ENCODE assay signal across 9 cellular contexts in the genomic region with DNA sequence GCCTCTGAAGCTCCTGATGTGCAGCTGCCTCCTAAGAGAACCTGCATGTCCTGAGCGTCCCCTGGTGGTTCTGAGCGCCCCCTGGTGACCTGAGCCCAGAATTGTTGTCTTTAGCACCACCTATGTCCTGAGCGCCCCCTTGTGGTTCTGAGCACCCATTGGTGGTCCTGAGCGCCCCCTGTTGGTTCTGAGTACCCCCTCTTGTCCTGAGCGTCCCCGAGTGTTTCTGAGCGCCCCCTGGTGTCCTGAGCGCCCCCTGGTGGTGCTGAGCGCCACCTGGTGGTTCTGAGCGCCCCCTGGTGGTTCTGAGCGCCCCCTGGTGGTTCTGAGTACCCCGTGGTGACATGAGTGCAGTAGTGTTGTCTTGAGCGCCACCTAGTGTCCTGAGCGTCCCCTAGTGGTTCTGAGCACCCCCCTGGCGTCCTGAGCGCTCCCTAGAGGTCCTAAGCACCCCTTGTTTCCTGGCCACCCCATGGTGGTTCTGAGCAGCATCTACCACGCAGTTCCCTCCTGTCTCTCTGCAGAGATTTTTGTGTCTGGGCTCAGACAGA.
DNase-seq lines count a peak whose midpoint lies in the region; ATAC-seq, FAIRE-seq and TF ChIP-seq lines count a peak whose summit lies in the region.
"Had no signal": no experiment of that assay in that cellular context is flagged by ENCODE, and none has a peak within 500 bp of the region (broad histone marks: within the 10 kb centered on the region; RNA-seq: fewer than 3 reads in every experiment).

No MANE protein-coding gene starts in this region.

- no peak for TF ChIP-seq POLR2A in H1 (IDR thresholded peaks at IDR 0.05; ENCODE audit: control extremely low read depth in 1 of 2, low read depth in 2 of 2, low read length in 2 of 2)

- H2BK12ac ChIP-seq in H1 (ENCODE audit: low read depth, low read length) = no peak overlapping the region

- TF ChIP-seq RAD21 in H1 (IDR thresholded peaks at IDR 0.05 in 1 of 2, conservative IDR thresholded peaks at IDR 0.05 in 1 of 2; ENCODE audit: low read depth in 2 of 2, low read length in 2 of 2) = no peak; a peak in 2 of 4 replicates

- H3K36me3 Mint-ChIP-seq in IgD-negative memory B cell = peaks cover 1% of the 10 kb centered on the region
- H3K36me3 Mint-ChIP-seq in activated CD4-positive, alpha-beta T cell treated with anti-CD3 and anti-CD28 coated beads, Interleukin-2, amount 10 ng/mL, durations not matched to agents 24 days and 14 days (ENCODE audit: low read depth) = no peaks in the 10 kb centered on the region
- H3K36me3 Mint-ChIP-seq: activated naive CD8-positive, alpha-beta T cell had no signal

- H4K8ac ChIP-seq in H1 (ENCODE audit: extremely low read depth, insufficient read depth, low read length) = no peak overlapping the region

- peak overlapping the region; percentile 83 to 94 (median 91) for H3K27ac Mint-ChIP-seq in IgD-negative memory B cell
- H3K27ac Mint-ChIP-seq in activated CD4-positive, alpha-beta T cell treated with anti-CD3 and anti-CD28 coated beads, Interleukin-2, amount 10 ng/mL, durations not matched to agents 24 days and 14 days = peak overlapping the region; percentile 57
- H3K27ac Mint-ChIP-seq: activated naive CD8-positive, alpha-beta T cell had no signal

- no peaks in the 10 kb centered on the region for H3K9me3 Mint-ChIP-seq in IgD-negative memory B cell
- H3K9me3 Mint-ChIP-seq in activated CD4-positive, alpha-beta T cell treated with anti-CD3 and anti-CD28 coated beads, Interleukin-2, amount 10 ng/mL, durations not matched to agents 24 days and 14 days = peaks cover 8% of the 10 kb centered on the region

- H2BK20ac ChIP-seq in H1 (ENCODE audit: low read length) = no peak overlapping the region

- H2BK15ac ChIP-seq in H1 (ENCODE audit: low read length) = no peak overlapping the region

- no peaks in the 10 kb centered on the region for H3K79me1 ChIP-seq in H1 (ENCODE audit: low read depth, low read length)

- H3K14ac ChIP-seq in H1 (ENCODE audit: insufficient read length) = no peak overlapping the region

- peak overlapping the region in 2 of 4 donors; percentile 80 to 82 for H3K4me3 Mint-ChIP-seq in IgD-negative memory B cell
- no peak overlapping the region for H3K4me3 Mint-ChIP-seq in activated CD4-positive, alpha-beta T cell treated with anti-CD3 and anti-CD28 coated beads, Interleukin-2, amount 10 ng/mL, durations not matched to agents 24 days and 14 days
- H3K4me3 Mint-ChIP-seq: activated naive CD8-positive, alpha-beta T cell had no signal

- H3K18ac ChIP-seq in H1 (ENCODE audit: extremely low read depth, low read length) = no peak overlapping the region

- CTCF ChIA-PET in H1 (lab: Charles Lee; ENCODE audit: partially characterized antibody) = interaction anchor here (0.7 to 1.2 kb wide), 9 partner anchors 8 to 1136 kb away, joined by 3 to 5 read pairs (median 3); no protein-coding TSS in a partner anchor

- POLR2A ChIA-PET in H1 (lab: Charles Lee; ENCODE audit: partially characterized antibody) = no interaction called here

- H3K4me3 ChIP-seq in H1 (ENCODE audit: extremely low read depth in 1 of 4, insufficient read depth in 2 of 4, low read depth in 3 of 4, low read length in 4 of 4) = peak overlapping the region in 1 of 4 experiments; percentile 28; a peak in 1 of 8 replicates

- no peaks in the 10 kb centered on the region; a peak in 1 of 8 replicates for H3K36me3 ChIP-seq in H1 (ENCODE audit: control insufficient read depth in 2 of 4, insufficient read depth in 4 of 4, low read length in 3 of 4)

- no peak for FAIRE-seq in H1 (lab: Jason Lieb, UNC)

- WGBS in H1 (ENCODE audit: extremely low coverage in 1 of 2, insufficient coverage in 1 of 2, insufficient read length in 1 of 2, insufficient replicate concordance in 2 of 2, low coverage in 1 of 2, low lambda C conversion rate in 2 of 2, missing lambda C conversion rate in 1 of 2), 2 experiments = 56% methylated on average over 17 of the region's 17 CpGs; no CpG with 5 or more reads in 1 of the 2 experiments

- H3K27me3 ChIP-seq in H1 (replicated peaks in 1 of 4; ENCODE audit: control insufficient read depth in 3 of 4, extremely low read depth in 1 of 4, insufficient read depth in 3 of 4, low read length in 3 of 4) = no peaks in the 10 kb centered on the region

- H3K56ac ChIP-seq in H1 (replicated peaks; ENCODE audit: insufficient read length, low read depth, low read length) = no peak overlapping the region

- no peaks in the 10 kb centered on the region for H3K79me2 ChIP-seq in H1 (ENCODE audit: control insufficient read depth in 1 of 2, insufficient read depth in 2 of 2, low read length in 2 of 2)

- H3K9me3 ChIP-seq in H1 (ENCODE audit: insufficient read depth in 2 of 2, low read depth in 1 of 2, low read length in 1 of 2) = peaks cover 76 to 83% of the 10 kb centered on the region in 2 experiments

- H3K4ac ChIP-seq in H1 (replicated peaks; ENCODE audit: insufficient read length, low read depth, low read length) = no peak overlapping the region

- H3K4me1 ChIP-seq in H1 (replicated peaks in 1 of 4; ENCODE audit: control insufficient read depth in 3 of 4, insufficient read depth in 4 of 4, low read length in 3 of 4) = no peaks in the 10 kb centered on the region

- H3K9ac ChIP-seq in H1 (replicated peaks in 1 of 4; ENCODE audit: extremely low read depth in 1 of 4, low read depth in 3 of 4, low read length in 3 of 4) = no peak overlapping the region

- no peaks in the 10 kb centered on the region for H3K23me2 ChIP-seq in H1 (ENCODE audit: low read depth, low read length)

- H4K20me1 ChIP-seq in H1 (replicated peaks in 1 of 2; ENCODE audit: control insufficient read depth in 1 of 2, insufficient read depth in 2 of 2, low read length in 2 of 2) = no peaks in the 10 kb centered on the region

- H2BK5ac ChIP-seq in H1 (ENCODE audit: low read depth, low read length) = no peak overlapping the region

- peak; percentile 50 to 99 (median 77) for TF ChIP-seq CTCF in H1 (IDR thresholded peaks at IDR 0.05; ENCODE audit: control extremely low read depth in 1 of 3, insufficient read depth in 1 of 3, low read depth in 1 of 3, low read length in 3 of 3)

- TF ChIP-seq EP300 in H1 (IDR thresholded peaks at IDR 0.05; ENCODE audit: borderline replicate concordance in 1 of 2, low read depth in 2 of 2, low read length in 2 of 2) = no peak

- H3K27me3 Mint-ChIP-seq in IgD-negative memory B cell = no peaks in the 10 kb centered on the region
- peaks cover 40% of the 10 kb centered on the region for H3K27me3 Mint-ChIP-seq in activated CD4-positive, alpha-beta T cell treated with anti-CD3 and anti-CD28 coated beads, Interleukin-2, amount 10 ng/mL, durations not matched to agents 24 days and 14 days

- no peak overlapping the region for H3K4me2 ChIP-seq in H1 (ENCODE audit: insufficient read depth in 1 of 2, low read depth in 2 of 2, low read length in 2 of 2)

- H2BK120ac ChIP-seq in H1 (replicated peaks; ENCODE audit: low read depth, low read length) = no peak overlapping the region

- H4K91ac ChIP-seq in H1 (replicated peaks; ENCODE audit: insufficient read length, low read length) = no peak overlapping the region

- no peak overlapping the region for H2AFZ ChIP-seq in H1 (ENCODE audit: low read length)

- H4K5ac ChIP-seq in H1 (ENCODE audit: insufficient read length, low read depth, low read length) = no peak overlapping the region

- H3K4me1 Mint-ChIP-seq in IgD-negative memory B cell = peaks cover 2 to 15% (median 9%) of the 10 kb centered on the region in 3 donors
- H3K4me1 Mint-ChIP-seq in activated CD4-positive, alpha-beta T cell treated with anti-CD3 and anti-CD28 coated beads, Interleukin-2, amount 10 ng/mL, durations not matched to agents 24 days and 14 days = peaks cover 2% of the 10 kb centered on the region

- peak; percentile 89 for ATAC-seq in GM21390 (IDR thresholded peaks at IDR 0.05; ENCODE audit: unreplicated experiment)

- intact Hi-C loops in activated CD4-positive, alpha-beta T cell treated with anti-CD3 and anti-CD28 coated beads, Interleukin-2, amount 10 ng/mL, durations not matched to agents 24 days and 14 days (cut with micrococcal nuclease) = no loop called here

- no peak overlapping the region for H3K23ac ChIP-seq in H1 (ENCODE audit: insufficient read length)

- no peak overlapping the region for H2AK5ac ChIP-seq in H1 (ENCODE audit: low read depth, low read length)

- peak; percentile 40 for DNase-seq in Daoy (ENCODE audit: low read depth)
- DNase-seq in activated CD4-positive, alpha-beta T cell treated with anti-CD3 and anti-CD28 coated beads, Interleukin-2, amount 10 ng/mL, durations not matched to agents 24 days and 14 days = peak; percentile 96
- DNase-seq in H1 (ENCODE audit: low read depth in 1 of 2, low spot score in 2 of 2) = peak in 1 of 2 experiments; percentile 63
- peak; percentile 11 to 68 for DNase-seq in stimulated activated CD4-positive, alpha-beta T cell treated with anti-CD3 and anti-CD28 coated beads, Interleukin-15, amount 100 ng/mL, for 1 hour (ENCODE audit: low read depth in 1 of 2, low spot score in 1 of 2)
- no peak for DNase-seq in GF-D8 (lab: John Stamatoyannopoulos, UW)
- no peak for DNase-seq in NCI-H510A treated with DMSO at 0.1 percent for 48 hours (lab: John Stamatoyannopoulos, UW)

- no peak overlapping the region for H3K27ac ChIP-seq in H1 (ENCODE audit: low read depth, low read length)

TF ChIP-seq in H1, 55 proteins besides CTCF, POLR2A, EP300 and RAD21:
- peak; percentile 98 for TF ChIP-seq TAF7 (optimal IDR thresholded peaks at IDR 0.05; ENCODE audit: borderline replicate concordance, low read depth, low read length)
- TF ChIP-seq BRCA1 (IDR thresholded peaks at IDR 0.05; ENCODE audit: low read depth, low read length) = no peak
- TF ChIP-seq, protein P1, sequence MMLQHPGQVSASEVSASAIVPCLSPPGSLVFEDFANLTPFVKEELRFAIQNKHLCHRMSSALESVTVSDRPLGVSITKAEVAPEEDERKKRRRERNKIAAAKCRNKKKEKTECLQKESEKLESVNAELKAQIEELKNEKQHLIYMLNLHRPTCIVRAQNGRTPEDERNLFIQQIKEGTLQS (IDR thresholded peaks at IDR 0.05; ENCODE audit: insufficient read depth, low read depth, low read length) = peak; percentile 85
- no peak for TF ChIP-seq JUND (IDR thresholded peaks at IDR 0.05; ENCODE audit: low read length)
- 0 out of 2 replicates have a peak, but pooled peaks have one; percentile 33 for TF ChIP-seq SRF (IDR thresholded peaks at IDR 0.05; ENCODE audit: low read depth, low read length)
- 0 out of 2 replicates have a peak, but pooled peaks have one; percentile 6 for TF ChIP-seq TCF12 (IDR thresholded peaks at IDR 0.05; ENCODE audit: low read depth, low read length)

Comparison
In these comparisons a context has a peak if more than half of its experiments do, and no peak if none do; other contexts are left out.
1. DNase-seq: peak in Daoy (single experiment), activated CD4-positive, alpha-beta T cell treated with anti-CD3 and anti-CD28 coated beads, Interleukin-2, amount 10 ng/mL, durations not matched to agents 24 days and 14 days (single experiment) and stimulated activated CD4-positive, alpha-beta T cell treated with anti-CD3 and anti-CD28 coated beads, Interleukin-15, amount 100 ng/mL, for 1 hour (2 of 2); none in GF-D8 (single experiment) and NCI-H510A treated with DMSO at 0.1 percent for 48 hours (single experiment).